In the genomic region with DNA sequence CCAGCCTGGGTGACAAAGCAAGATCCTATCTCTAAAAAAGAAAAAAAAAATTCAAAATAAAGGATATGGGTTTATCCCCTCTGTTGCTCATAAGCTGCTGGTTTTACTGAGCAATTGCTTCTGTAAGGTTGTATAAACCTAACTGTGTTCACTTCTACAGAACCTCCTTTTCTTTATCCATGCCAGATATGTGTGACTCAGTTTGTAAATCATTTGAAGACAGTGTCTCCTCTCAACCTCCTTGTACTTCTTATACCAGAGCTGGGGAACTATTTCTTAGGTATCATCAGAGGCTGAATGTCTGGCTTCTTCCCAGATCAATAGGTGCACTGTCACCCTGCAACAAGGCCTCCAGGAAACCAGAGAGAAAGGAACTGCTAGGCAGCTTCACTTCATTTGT, we compare ENCODE assay signal across 27 cellular contexts.
"Had no signal": no experiment of that assay in that cellular context is flagged by ENCODE, and none has a peak within 500 bp of the region (broad histone marks: within the 10 kb centered on the region; RNA-seq: fewer than 3 reads in every experiment).

No MANE protein-coding gene starts in this region.

- ATAC-seq: activated naive CD4-positive, alpha-beta T cell treated with anti-CD3 and anti-CD28 coated beads, Interleukin-2, amount 50 U/mL, for 72 hours; activated naive CD8-positive, alpha-beta T cell treated with anti-CD3 and anti-CD28 coated beads, Interleukin-2, amount 50 U/mL, for 24 hours; activated T-cell treated with anti-CD3 and anti-CD28 coated beads, Interleukin-2, amount 50 U/mL, for 4 hours; Panc1; T-cell had no signal

- DNase-seq: activated B cell treated with CpG ODN at 0.5 μM for 24 hours; activated CD4-positive, alpha-beta memory T cell treated with anti-CD3 and anti-CD28 coated beads for 36 hours; activated CD4-positive, alpha-beta T cell treated with anti-CD3 and anti-CD28 coated beads for 1 hour; activated CD4-positive, alpha-beta T cell treated with anti-CD3 and anti-CD28 coated beads, Interleukin-2, amount 10 ng/mL, durations not matched to agents 7 days and 5 days; activated CD8-positive, alpha-beta memory T cell treated with anti-CD3 and anti-CD28 coated beads for 24 hours; activated effector memory CD4-positive, alpha-beta T cell treated with anti-CD3 and anti-CD28 coated beads, Interleukin-2, amount 50 U/mL, for 16 hours; activated naive CD4-positive, alpha-beta T cell treated with Interleukin-2 at 50 U/mL for 16 hours; activated naive CD8-positive, alpha-beta T cell treated with anti-CD3 and anti-CD28 coated beads, Interleukin-2, amount 50 U/mL, for 24 hours; activated T-cell treated with anti-CD3 and anti-CD28 coated beads, Interleukin-2, amount 50 U/mL, for 4 hours; amygdala; Kasumi-1; KBM-7; NCI-H1048; NCI-H1930; NCI-H2171 treated with DMSO at 0.1 percent for 48 hours; NCI-H226; NCI-H526; NCI-H774; Right ventricle myocardium superior; T-cell; T-helper 2 cell; T1000 had no signal

- H3K27ac ChIP-seq: RWPE1, SJSA1 had no signal

- FAIRE-seq: TTC549 had no signal

- H3K9me3 ChIP-seq: SJSA1 had no signal

- H3K36me3 ChIP-seq: SJSA1 had no signal

- H3K4me1 ChIP-seq: SJSA1 had no signal

- H3K4me3 ChIP-seq: SJSA1 had no signal
